In genomic region chr13:101098873-101099272, GRCh38 we compare ENCODE assay signal across 14 cellular contexts.
"Had no signal": no experiment of that assay in that cellular context is flagged by ENCODE, and none has a peak within 500 bp of the region (broad histone marks: within the 10 kb centered on the region; RNA-seq: fewer than 3 reads in every experiment).

No MANE protein-coding gene starts in this region.

- H3K27me3 Mint-ChIP-seq: activated naive CD4-positive, alpha-beta T cell treated with anti-CD3 and anti-CD28 coated beads, Interleukin-2, amount 10 ng/mL, durations not matched to agents 7 days and 5 days had no signal

- H3K9me3 ChIP-seq: lower lobe of right lung, spleen, upper lobe of left lung had no signal

- H3K4me1 ChIP-seq: lower lobe of right lung, spleen, upper lobe of left lung had no signal

- H3K4me1 Mint-ChIP-seq: activated naive CD4-positive, alpha-beta T cell treated with anti-CD3 and anti-CD28 coated beads, Interleukin-2, amount 10 ng/mL, durations not matched to agents 7 days and 5 days; mesothelial cell of epicardium; stimulated activated naive CD8-positive, alpha-beta T cell treated with anti-CD3 and anti-CD28 coated beads, Interleukin-15, amount 100 ng/mL, for 72 hours; T-cell had no signal

- DNase-seq: activated CD4-positive, alpha-beta T cell treated with anti-CD3 and anti-CD28 coated beads, Interleukin-2, amount 50 U/mL, for 4 hours; activated CD4-positive, CD25-positive, alpha-beta regulatory T cell treated with anti-CD3 and anti-CD28 coated beads, Interleukin-2, amount 50 U/mL, for 72 hours; activated naive CD4-positive, alpha-beta T cell treated with anti-CD3 and anti-CD28 coated beads, Interleukin-2, amount 10 ng/mL, durations not matched to agents 7 days and 5 days; activated T-cell treated with anti-CD3 and anti-CD28 coated beads, Interleukin-2, amount 50 U/mL, for 1 hour; hypothalamus; lower lobe of right lung; spleen; stimulated activated naive CD8-positive, alpha-beta T cell treated with anti-CD3 and anti-CD28 coated beads, Interleukin-15, amount 100 ng/mL, for 72 hours; T-cell; T1000; upper lobe of left lung had no signal

- H3K36me3 Mint-ChIP-seq: activated naive CD4-positive, alpha-beta T cell treated with anti-CD3 and anti-CD28 coated beads, Interleukin-2, amount 10 ng/mL, durations not matched to agents 7 days and 5 days; mesothelial cell of epicardium; T-cell had no signal

- H3K27me3 ChIP-seq: upper lobe of left lung had no signal

- H3K4me3 ChIP-seq: lower lobe of right lung, spleen, upper lobe of left lung had no signal

- ATAC-seq: lower lobe of right lung; sciatic nerve; stimulated activated naive CD8-positive, alpha-beta T cell treated with anti-CD3 and anti-CD28 coated beads, Interleukin-15, amount 100 ng/mL, for 72 hours; T-cell had no signal

- H3K36me3 ChIP-seq: lower lobe of right lung, spleen, upper lobe of left lung had no signal

- H3K9me3 Mint-ChIP-seq: activated naive CD4-positive, alpha-beta T cell treated with anti-CD3 and anti-CD28 coated beads, Interleukin-2, amount 10 ng/mL, durations not matched to agents 7 days and 5 days; stimulated activated naive CD8-positive, alpha-beta T cell treated with anti-CD3 and anti-CD28 coated beads, Interleukin-15, amount 100 ng/mL, for 72 hours; T-cell had no signal

- H3K27ac ChIP-seq: lower lobe of right lung, spleen, upper lobe of left lung had no signal

- H3K4me3 Mint-ChIP-seq: activated naive CD4-positive, alpha-beta T cell treated with anti-CD3 and anti-CD28 coated beads, Interleukin-2, amount 10 ng/mL, durations not matched to agents 7 days and 5 days; mesothelial cell of epicardium; neural crest cell; stimulated activated naive CD8-positive, alpha-beta T cell treated with anti-CD3 and anti-CD28 coated beads, Interleukin-15, amount 100 ng/mL, for 72 hours; T-cell had no signal

- H3K27ac Mint-ChIP-seq: activated naive CD4-positive, alpha-beta T cell treated with anti-CD3 and anti-CD28 coated beads, Interleukin-2, amount 10 ng/mL, durations not matched to agents 7 days and 5 days; mesothelial cell of epicardium; stimulated activated naive CD8-positive, alpha-beta T cell treated with anti-CD3 and anti-CD28 coated beads, Interleukin-15, amount 100 ng/mL, for 72 hours; T-cell had no signal
